Comparison of ENCODE assay signal across 8 cellular contexts in the genomic region with DNA sequence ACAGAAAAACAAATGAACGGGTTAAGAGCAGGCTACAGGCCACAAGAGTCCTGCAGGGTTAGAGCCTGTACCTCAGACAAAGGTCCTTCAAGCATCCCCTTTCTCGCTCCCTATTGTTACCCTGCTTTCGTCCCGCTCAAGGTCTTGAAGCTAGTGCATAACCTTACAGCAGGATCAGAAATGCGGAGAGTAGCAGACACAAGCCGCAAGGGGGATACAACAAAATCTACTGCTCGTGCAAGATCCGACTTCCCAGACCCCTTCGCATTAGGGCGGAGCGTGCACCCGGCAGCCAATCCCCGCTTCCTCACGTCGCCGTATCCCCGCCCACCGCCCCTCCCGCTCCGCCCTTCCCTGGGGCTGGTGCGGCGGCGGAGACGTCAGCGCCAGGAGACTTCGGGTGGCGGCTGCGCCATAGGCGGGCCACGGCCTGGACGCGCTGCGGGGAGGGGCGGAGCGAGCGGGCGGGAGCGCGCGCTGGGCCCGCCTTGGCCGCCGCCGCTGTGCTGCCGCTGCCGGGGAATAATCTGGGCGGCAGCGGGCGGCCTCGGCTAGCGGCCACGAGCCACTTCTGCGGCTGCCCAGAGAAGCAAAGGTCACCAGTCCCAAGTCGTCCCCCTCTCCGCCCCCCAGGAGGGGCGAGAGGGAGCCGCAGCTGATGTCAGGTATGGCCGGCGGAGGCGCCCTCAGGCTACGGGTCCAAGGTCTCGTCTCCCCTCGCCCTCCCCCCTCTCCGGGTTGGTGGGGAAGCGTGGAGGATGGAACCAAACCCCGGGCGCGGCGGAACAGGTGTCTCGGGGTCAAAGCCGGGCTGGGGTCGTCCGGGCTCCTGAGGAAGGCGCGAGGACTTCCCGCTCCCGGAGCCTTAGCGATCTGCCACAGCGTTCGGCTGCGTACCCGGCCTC. TPM values are rescaled to one million over a fixed set of nuclear protein-coding genes. Genes with fewer than 3 reads are reported as not detected.
DNase-seq lines count a peak whose midpoint lies in the region; ATAC-seq and TF ChIP-seq lines count a peak whose summit lies in the region.

Gene C1GALT1 (plus strand): TSS at position 389 of the 905 bp plus-strand sequence. CDS start 51,776 bp downstream, outside the sequence.

- no peaks in the 10 kb centered on the region for H3K36me3 Mint-ChIP-seq in endodermal cell (ENCODE audit: low read depth)

- peak; percentile 86 for ATAC-seq in GM21390 (IDR thresholded peaks at IDR 0.05; ENCODE audit: unreplicated experiment)

- 0% methylated on average over 11 to 82 of the region's 82 CpGs for WGBS in endodermal cell (ENCODE audit: insufficient coverage in 1 of 2, insufficient read length in 1 of 2), 2 experiments

- H3K4me1 ChIP-seq in HUES48 (ENCODE audit: control insufficient read depth, insufficient read depth, low read length): peaks cover 39% of the 10 kb centered on the region
- H3K4me1 ChIP-seq in NT2/D1 (ENCODE audit: insufficient read depth, insufficient read length): no peaks in the 10 kb centered on the region
- no peaks in the 10 kb centered on the region for H3K4me1 ChIP-seq in endodermal cell (ENCODE audit: control insufficient read depth, insufficient read depth, low read length)

- H3K4me3 ChIP-seq in HUES48 (ENCODE audit: low read depth, low read length): peak within 1 kb of the TSS; percentile 96
- peak within 1 kb of the TSS; percentile 89 for H3K4me3 ChIP-seq in NT2/D1 (ENCODE audit: insufficient read length, low read depth)
- peak within 1 kb of the TSS; percentile 99 for H3K4me3 ChIP-seq in endodermal cell (ENCODE audit: low read length)

- peak; percentile 64 for TF ChIP-seq CTCF in endodermal cell (conservative IDR thresholded peaks at IDR 0.05)

- H3K9ac ChIP-seq in HUES48 (ENCODE audit: low read depth, low read length) (peak within 1 kb of the TSS; percentile 87), NT2/D1 (ENCODE audit: insufficient read length, low read depth) (peak within 1 kb of the TSS; percentile 94), endodermal cell (ENCODE audit: extremely low read depth, low read length, poor library complexity, severe bottlenecking) (peak within 1 kb of the TSS; percentile 86)

- peak within 1 kb of the TSS; percentile 97 for H3K27ac ChIP-seq in HUES48 (ENCODE audit: low read depth, low read length)
- H3K27ac ChIP-seq in endodermal cell (ENCODE audit: low read depth, low read length): peak within 1 kb of the TSS; percentile 84

- DNase-seq in D341Med (ENCODE audit: low spot score) (peak; percentile 98), NT2/D1 (ENCODE audit: low read depth, low spot score) (peak; percentile 100), endodermal cell (peak; percentile 98), mesenteric fat pad (ENCODE audit: low spot score) (peak; percentile 98)
- DNase-seq in activated CD8-positive, alpha-beta memory T cell treated with anti-CD3 and anti-CD28 coated beads, Interleukin-2, amount 50 U/mL, for 1 hour (ENCODE audit: extremely low read depth): peak; percentile 90
- DNase-seq in stimulated activated CD8-positive, alpha-beta memory T cell treated with anti-CD3 and anti-CD28 coated beads, Interleukin-15, amount 100 ng/mL, for 24 hours (ENCODE audit: low read depth): peak; percentile 96

- H3K9me3 Mint-ChIP-seq in endodermal cell: no peaks in the 10 kb centered on the region

- H3K27me3 Mint-ChIP-seq in endodermal cell (ENCODE audit: insufficient read depth): no peaks in the 10 kb centered on the region

- H3K36me3 ChIP-seq in HUES48 (ENCODE audit: control insufficient read depth, insufficient read depth, low read length) (peaks cover 8% of the 10 kb centered on the region), NT2/D1 (ENCODE audit: insufficient read depth, insufficient read length, low read length) (peaks cover 18% of the 10 kb centered on the region), endodermal cell (ENCODE audit: control insufficient read depth, insufficient read depth, low read length) (peaks cover 27% of the 10 kb centered on the region)

- peak within 1 kb of the TSS; percentile 93 for H3K27ac Mint-ChIP-seq in endodermal cell

- H3K27me3 ChIP-seq in HUES48 (ENCODE audit: control insufficient read depth, insufficient read depth, low read length) (no peaks in the 10 kb centered on the region), NT2/D1 (ENCODE audit: insufficient read depth, insufficient read length) (no peaks in the 10 kb centered on the region), endodermal cell (ENCODE audit: control insufficient read depth, insufficient read depth, low read length, poor library complexity, severe bottlenecking) (no peaks in the 10 kb centered on the region)

- peak within 1 kb of the TSS; percentile 82 for H3K4me3 Mint-ChIP-seq in endodermal cell

- no peaks in the 10 kb centered on the region for H3K9me3 ChIP-seq in HUES48 (ENCODE audit: control insufficient read depth, insufficient read depth, low read length)
- no peaks in the 10 kb centered on the region for H3K9me3 ChIP-seq in NT2/D1 (ENCODE audit: insufficient read depth, low read length)
- no peaks in the 10 kb centered on the region for H3K9me3 ChIP-seq in endodermal cell (ENCODE audit: control insufficient read depth, low read length)

- H3K4me1 Mint-ChIP-seq in endodermal cell: peaks cover 25% of the 10 kb centered on the region

RNA-seq across cellular contexts. Expression of gene C1GALT1, which starts in this region (rescaled TPM):
- total RNA-seq in endodermal cell (100 to 1,000 TPM in 1 of 2 donors, 10 to 100 TPM in 1; 65.7 to 132 TPM), mesenteric fat pad (23.8 TPM)
- polyA plus RNA-seq in endodermal cell (2013, experiment 1 of 2): 38.2 TPM
- 48.4 TPM for polyA plus RNA-seq in endodermal cell (2013, experiment 2 of 2)

Comparison
In these comparisons a context has a peak if more than half of its experiments do, and no peak if none do; other contexts are left out.
1. Peak in every context shown above with its lines: DNase-seq, ATAC-seq, H3K4me3 ChIP-seq and H3K27ac ChIP-seq.